17 cellular contexts compared by ENCODE assay signal in genomic region chr12:21818627-21819026, GRCh38. TPM values are rescaled to one million over a fixed set of nuclear protein-coding genes. Genes with fewer than 3 reads are reported as not detected.
DNase-seq lines count a peak whose midpoint lies in the region; ATAC-seq, FAIRE-seq and TF ChIP-seq lines count a peak whose summit lies in the region.
"Had no signal": no experiment of that assay in that cellular context is flagged by ENCODE, and none has a peak within 500 bp of the region (broad histone marks: within the 10 kb centered on the region; RNA-seq: fewer than 3 reads in every experiment).

No MANE protein-coding gene starts in this region.

- H3K4me2 ChIP-seq in astrocyte (ENCODE audit: low read length): no peak overlapping the region
- H3K4me2 ChIP-seq in skeletal muscle satellite cell (ENCODE audit: low read length): peak overlapping the region; percentile 41

- H3K9ac ChIP-seq in astrocyte (ENCODE audit: low read length) (no peak overlapping the region), skeletal muscle satellite cell (ENCODE audit: low read depth, low read length) (peak overlapping the region; percentile 34)

- POLR2A ChIA-PET in T-cell (lab: Charles Lee): interaction anchor here in 1 of 2 donors (0.6 to 0.7 kb wide), 2 partner anchors 17 to 50 kb away, joined by 4 to 6 read pairs; no protein-coding TSS in a partner anchor

- H3K9me3 ChIP-seq in astrocyte (ENCODE audit: insufficient read depth, low read depth, low read length): no peaks in the 10 kb centered on the region
- H3K9me3 ChIP-seq in skeletal muscle satellite cell (replicated peaks; ENCODE audit: low read length): no peaks in the 10 kb centered on the region

- no peak overlapping the region for H3K27ac ChIP-seq in astrocyte (ENCODE audit: low read depth, low read length)
- H3K27ac ChIP-seq: skin epidermis had no signal

- H3K36me3 Mint-ChIP-seq in astrocyte (ENCODE audit: low read depth, unreplicated experiment): no peaks in the 10 kb centered on the region
- H3K36me3 Mint-ChIP-seq in T-cell: no peaks in the 10 kb centered on the region
- H3K36me3 Mint-ChIP-seq: natural killer cell had no signal

- H3K9me3 Mint-ChIP-seq in astrocyte (ENCODE audit: unreplicated experiment) (no peaks in the 10 kb centered on the region), T-cell (no peaks in the 10 kb centered on the region)

- TF ChIP-seq CTCF in astrocyte (IDR thresholded peaks at IDR 0.05; ENCODE audit: insufficient read depth, low read depth, low read length): no peak

- H3K27me3 ChIP-seq in astrocyte (ENCODE audit: insufficient read depth, low read length) (no peaks in the 10 kb centered on the region), skeletal muscle satellite cell (ENCODE audit: control insufficient read depth, insufficient read depth, low read length) (no peaks in the 10 kb centered on the region)

- CTCF ChIA-PET in T-cell (lab: Charles Lee): interaction anchor here in 1 of 2 donors (0.7 kb wide), 1 partner anchor 9 kb away, joined by 4 read pairs; no protein-coding TSS in a partner anchor

- peaks cover 22% of the 10 kb centered on the region for H3K4me1 Mint-ChIP-seq in astrocyte (ENCODE audit: low read depth, unreplicated experiment)
- no peaks in the 10 kb centered on the region for H3K4me1 Mint-ChIP-seq in T-cell
- H3K4me1 Mint-ChIP-seq: natural killer cell had no signal

- ATAC-seq in T-cell (replicated peaks in 1 of 4): no peak
- no peak for ATAC-seq in GM18873 (IDR thresholded peaks at IDR 0.05; ENCODE audit: low FRiP score, unreplicated experiment)
- ATAC-seq: natural killer cell had no signal

- DNase-seq in H4 (ENCODE audit: low spot score): peak; percentile 27
- DNase-seq in astrocyte (ENCODE audit: low read depth): peak; percentile 46
- DNase-seq in glomerular visceral epithelial cell (ENCODE audit: extremely low spot score): peak; percentile 11
- no peak for DNase-seq in T-cell
- no peak for DNase-seq in mesenteric fat pad (ENCODE audit: low spot score)
- DNase-seq: activated naive CD4-positive, alpha-beta T cell treated with Interleukin-2 at 50 U/mL for 16 hours; kidney; natural killer cell; NCI-H774; SHP77 treated with DMSO at 0.1 percent for 48 hours had no signal

- H2AFZ ChIP-seq in astrocyte (ENCODE audit: low read depth, low read length): no peak overlapping the region

- H3K4me3 Mint-ChIP-seq in astrocyte (ENCODE audit: unreplicated experiment): peak overlapping the region; percentile 28
- no peak overlapping the region for H3K4me3 Mint-ChIP-seq in T-cell
- H3K4me3 Mint-ChIP-seq: natural killer cell had no signal

- H4K20me1 ChIP-seq in astrocyte (ENCODE audit: insufficient read depth, low read length): no peaks in the 10 kb centered on the region

- no peak overlapping the region for H3K4me3 ChIP-seq in astrocyte (ENCODE audit: insufficient read depth, low read depth, low read length)
- no peak overlapping the region for H3K4me3 ChIP-seq in skeletal muscle satellite cell (ENCODE audit: low read length)
- H3K4me3 ChIP-seq: skin epidermis had no signal

- H3K36me3 ChIP-seq in astrocyte (ENCODE audit: insufficient read depth, low read length) (no peaks in the 10 kb centered on the region), skeletal muscle satellite cell (ENCODE audit: insufficient read depth, low read length) (no peaks in the 10 kb centered on the region)

- no peaks in the 10 kb centered on the region for H3K79me2 ChIP-seq in astrocyte (ENCODE audit: insufficient read depth, low read length)

- no peaks in the 10 kb centered on the region for H3K4me1 ChIP-seq in astrocyte (ENCODE audit: insufficient read depth, low read length)
- H3K4me1 ChIP-seq in skeletal muscle satellite cell (ENCODE audit: control insufficient read depth, insufficient read depth, low read length): peaks cover 25% of the 10 kb centered on the region

- H3K27ac Mint-ChIP-seq in astrocyte (ENCODE audit: unreplicated experiment) (peak overlapping the region; percentile 76), T-cell (no peak overlapping the region)
- H3K27ac Mint-ChIP-seq: natural killer cell had no signal

- H3K27me3 Mint-ChIP-seq in astrocyte (ENCODE audit: low read depth, unreplicated experiment) (no peaks in the 10 kb centered on the region), T-cell (peaks cover 0 to 16% of the 10 kb centered on the region in 2 donors)

- no peak for FAIRE-seq in astrocyte (lab: Jason Lieb, UNC)
- FAIRE-seq: colon, frontal cortex, kidney, TTC549 had no signal

RNA-seq across cellular contexts. Expression of gene KCNJ8, which starts 44.1 kb away (rescaled TPM):
- total RNA-seq in H4 (2014; rRNA removed; shearing (Covaris generic)): 0.74 and 1.0 TPM in 2 replicates
- total RNA-seq in astrocyte (0.93 and 1.0 TPM in 2 replicates), T-cell (under 1 TPM in 1 of 5 donors, not detected in 4; 0.41 TPM), mesenteric fat pad (16.5 TPM)
- 0.76 and 2.6 TPM in 2 replicates for total RNA-seq in skeletal muscle satellite cell (2012; rRNA removed)
- total RNA-seq: activated CD8-positive, alpha-beta memory T cell treated with anti-CD3 and anti-CD28 coated beads for 36 hours; natural killer cell had no signal

Comparison
In these comparisons a context has a peak if more than half of its experiments do, and no peak if none do; other contexts are left out.
1. DNase-seq: peak in H4 (single experiment), astrocyte (single experiment) and glomerular visceral epithelial cell (single experiment); none in T-cell (0 of 34) and mesenteric fat pad (single experiment).